ENCODE assay signal across 10 cellular contexts in genomic region chr12:109291531-109292341, GRCh38. TPM values are rescaled to one million over a fixed set of nuclear protein-coding genes. Genes with fewer than 3 reads are reported as not detected.
DNase-seq lines count a peak whose midpoint lies in the region; ATAC-seq and TF ChIP-seq lines count a peak whose summit lies in the region.
"Had no signal": no experiment of that assay in that cellular context is flagged by ENCODE, and none has a peak within 500 bp of the region (broad histone marks: within the 10 kb centered on the region; RNA-seq: fewer than 3 reads in every experiment).

No MANE protein-coding gene starts in this region.

- no peaks in the 10 kb centered on the region for H3K27me3 ChIP-seq in HUES64 (ENCODE audit: insufficient read depth, low read length)
- H3K27me3 ChIP-seq in cardiac muscle cell, result peaks cover 2% of the 10 kb centered on the region

- no peaks in the 10 kb centered on the region for H3K36me3 ChIP-seq in HUES64 (ENCODE audit: insufficient read depth, low read length)
- no peaks in the 10 kb centered on the region for H3K36me3 ChIP-seq in cardiac muscle cell

- peak overlapping the region; percentile 5; the same call in 1 of the 2 replicates for H3K9ac ChIP-seq in HUES64 (ENCODE audit: low read depth, low read length)
- H3K9ac ChIP-seq: KMS-11 had no signal

- intact Hi-C loops in posterior cingulate gyrus (cut with DNase I), result no loop called here

- no peaks in the 10 kb centered on the region for H3K9me3 ChIP-seq in HUES64 (ENCODE audit: insufficient read depth, low read depth, low read length)
- no peaks in the 10 kb centered on the region for H3K9me3 ChIP-seq in cardiac muscle cell (ENCODE audit: low read depth)

- DNase-seq in SHP77 (lab: John Stamatoyannopoulos, UW) (peak; percentile 93), cardiac muscle cell (ENCODE audit: low read depth in 1 of 2, low spot score in 1 of 2) (peak; percentile 41 to 89), posterior cingulate gyrus (peak; percentile 72 to 98 (median 90))
- no peak for DNase-seq in activated effector memory CD4-positive, alpha-beta T cell treated with anti-CD3 and anti-CD28 coated beads, Interleukin-2, amount 50 U/mL, for 16 hours
- no peak for DNase-seq in activated CD8-positive, alpha-beta memory T cell treated with anti-CD3 and anti-CD28 coated beads for 24 hours

- H3K4me1 ChIP-seq in HUES64 (ENCODE audit: insufficient read depth, low read length) (peaks cover 4% of the 10 kb centered on the region; the same call in 1 of the 2 replicates), cardiac muscle cell (ENCODE audit: low read depth) (peaks cover 6% of the 10 kb centered on the region)

- H3K27ac ChIP-seq in HUES64 (ENCODE audit: low read depth, low read length) (no peak overlapping the region), cardiac muscle cell (peak overlapping the region; percentile 7)
- H3K27ac ChIP-seq: KMS-11 had no signal

- H3K4me3 ChIP-seq in HUES64 (ENCODE audit: low read length) (no peak overlapping the region; the same call in 1 of the 2 replicates), cardiac muscle cell (no peak overlapping the region)

- TF ChIP-seq CTCF in cardiac muscle cell (IDR thresholded peaks at IDR 0.05; ENCODE audit: low read depth, low read length), result no peak

- 37% methylated on average over 31 of the region's 31 CpGs for WGBS in HUES64

- ATAC-seq in HG03108 (IDR thresholded peaks at IDR 0.05; ENCODE audit: unreplicated experiment) (no peak), HG02642 (IDR thresholded peaks at IDR 0.05; ENCODE audit: poor library complexity, unreplicated experiment) (no peak)

RNA-seq across cellular contexts. Expression of gene FOXN4, which starts 17.3 kb away (rescaled TPM):
- polyA plus RNA-seq in HUES64 (2013, experiment 1 of 2), result 0.15 TPM
- 0.51 TPM for polyA plus RNA-seq in HUES64 (2013, experiment 2 of 2)
- 0.42 and 2.5 TPM in 2 replicates for total RNA-seq in cardiac muscle cell
- polyA plus RNA-seq in cardiac muscle cell, result 0.15 and 0.84 TPM in 2 replicates
- total RNA-seq: fibroblast of villous mesenchyme had no signal

RNA-seq across cellular contexts. Expression of gene MYO1H, which starts 56.0 kb away (rescaled TPM):
- not detected for polyA plus RNA-seq in HUES64 (2013, experiment 1 of 2)
- polyA plus RNA-seq in HUES64 (2013, experiment 2 of 2), result not detected
- total RNA-seq in cardiac muscle cell, result 0.21 TPM in 1 of 2 replicates, not detected in the other
- 0.36 TPM in 1 of 2 replicates, not detected in the other for polyA plus RNA-seq in cardiac muscle cell
- total RNA-seq: fibroblast of villous mesenchyme had no signal

Comparison
In these comparisons a context has a peak if more than half of its experiments do, and no peak if none do; other contexts are left out.
1. DNase-seq: peak in SHP77 (2 of 2), cardiac muscle cell (2 of 2) and posterior cingulate gyrus (10 of 10); none in activated effector memory CD4-positive, alpha-beta T cell treated with anti-CD3 and anti-CD28 coated beads, Interleukin-2, amount 50 U/mL, for 16 hours (single experiment) and activated CD8-positive, alpha-beta memory T cell treated with anti-CD3 and anti-CD28 coated beads for 24 hours (single experiment).